ENCODE assay signal across 3 cellular contexts in genomic region chr9:21171351-21171750, GRCh38. TPM values are rescaled to one million over a fixed set of nuclear protein-coding genes. Genes with fewer than 3 reads are reported as not detected.
"Had no signal": no experiment of that assay in that cellular context is flagged by ENCODE, and none has a peak within 500 bp of the region (broad histone marks: within the 10 kb centered on the region; RNA-seq: fewer than 3 reads in every experiment).

No MANE protein-coding gene starts in this region.

- DNase-seq: GDM1, GF-D8 had no signal

- H3K4me3 ChIP-seq: GM12878 had no signal

RNA-seq across cellular contexts. Expression of gene IFNA21, which starts 4.9 kb away (rescaled TPM):
- polyA plus RNA-seq: GM12878 had no signal

RNA-seq across cellular contexts. Expression of gene IFNA4, which starts 16.0 kb away (rescaled TPM):
- polyA plus RNA-seq: GM12878 had no signal

RNA-seq across cellular contexts. Expression of gene IFNA7, which starts 30.7 kb away (rescaled TPM):
- polyA plus RNA-seq: GM12878 had no signal

RNA-seq across cellular contexts. Expression of gene IFNA10, which starts 35.6 kb away (rescaled TPM):
- polyA plus RNA-seq: GM12878 had no signal
